Comparison of ENCODE assay signal across 8 cellular contexts in genomic region chr14:23555533-23555881, GRCh38. TPM values are rescaled to one million over a fixed set of nuclear protein-coding genes. Genes with fewer than 3 reads are reported as not detected.
DNase-seq lines count a peak whose midpoint lies in the region; ATAC-seq, FAIRE-seq and TF ChIP-seq lines count a peak whose summit lies in the region.

No MANE protein-coding gene starts in this region.

- H3K9ac ChIP-seq in H1 (replicated peaks in 1 of 4; ENCODE audit: extremely low read depth in 1 of 4, low read depth in 3 of 4, low read length in 3 of 4), result peak overlapping the region in 2 of 4 experiments; percentile 76 to 80; a peak in 2 of 7 replicates

- TF ChIP-seq CTCF in NB4 (IDR thresholded peaks at IDR 0.05; ENCODE audit: low read depth, low read length) (no peak), H1 (IDR thresholded peaks at IDR 0.05; ENCODE audit: control extremely low read depth in 1 of 3, insufficient read depth in 1 of 3, low read depth in 1 of 3, low read length in 3 of 3) (no peak), omental fat pad (IDR thresholded peaks at IDR 0.05) (no peak)

- no peak overlapping the region for H4K8ac ChIP-seq in H1 (ENCODE audit: extremely low read depth, insufficient read depth, low read length)

- no peak overlapping the region for H3K14ac ChIP-seq in H1 (ENCODE audit: insufficient read length)

- H3K79me2 ChIP-seq in H1 (ENCODE audit: control insufficient read depth in 1 of 2, insufficient read depth in 2 of 2, low read length in 2 of 2), result peaks cover under 1 to 22% of the 10 kb centered on the region in 2 experiments; a peak in 3 of 4 replicates

- peaks cover 0 to 29% (median 3%) of the 10 kb centered on the region in 3 donors for H3K36me3 Mint-ChIP-seq in CD8-positive, alpha-beta memory T cell

- TF ChIP-seq POLR2A in NB4 (IDR thresholded peaks at IDR 0.05; ENCODE audit: extremely low read depth, insufficient read length) (no peak), H1 (IDR thresholded peaks at IDR 0.05; ENCODE audit: control extremely low read depth in 1 of 2, low read depth in 2 of 2, low read length in 2 of 2) (no peak)

- H3K23ac ChIP-seq in H1 (ENCODE audit: insufficient read length), result no peak overlapping the region

- H2AFZ ChIP-seq in H1 (ENCODE audit: low read length), result no peak overlapping the region

- 7% methylated on average over 10 of the region's 14 CpGs; no CpG with 5 or more reads in 1 of the 2 experiments for WGBS in H1 (ENCODE audit: extremely low coverage in 1 of 2, insufficient coverage in 1 of 2, insufficient read length in 1 of 2, insufficient replicate concordance in 2 of 2, low coverage in 1 of 2, low lambda C conversion rate in 2 of 2, missing lambda C conversion rate in 1 of 2), 2 experiments

- no peak overlapping the region for H4K5ac ChIP-seq in H1 (ENCODE audit: insufficient read length, low read depth, low read length)

- H3K4me2 ChIP-seq in H1 (ENCODE audit: insufficient read depth in 1 of 2, low read depth in 2 of 2, low read length in 2 of 2), result peak overlapping the region; percentile 80 to 93

- no peak overlapping the region for H2BK15ac ChIP-seq in H1 (ENCODE audit: low read length)

- no peak overlapping the region for H3K18ac ChIP-seq in H1 (ENCODE audit: extremely low read depth, low read length)

- peak overlapping the region; percentile 78 for H3K4me3 ChIP-seq in CD8-positive, alpha-beta memory T cell (ENCODE audit: low read length)
- H3K4me3 ChIP-seq in NB4 (ENCODE audit: low read depth, low read length), result peak overlapping the region; percentile 85
- H3K4me3 ChIP-seq in H1 (ENCODE audit: extremely low read depth in 1 of 4, insufficient read depth in 2 of 4, low read depth in 3 of 4, low read length in 4 of 4), result peak overlapping the region; percentile 56 to 87 (median 80)

- 0 out of 2 replicates have a peak, but pooled peaks cover 7% of the 10 kb centered on the region for H3K79me1 ChIP-seq in H1 (ENCODE audit: low read depth, low read length)

- peaks cover 0 to 3% of the 10 kb centered on the region in 2 experiments for H4K20me1 ChIP-seq in H1 (replicated peaks in 1 of 2; ENCODE audit: control insufficient read depth in 1 of 2, insufficient read depth in 2 of 2, low read length in 2 of 2)

- no peak overlapping the region for H2AK5ac ChIP-seq in H1 (ENCODE audit: low read depth, low read length)

- POLR2A ChIA-PET in CD8-positive, alpha-beta memory T cell (lab: Charles Lee), result interaction anchor here (0.8 to 1.6 kb wide), 3 partner anchors 12 to 85 kb away, joined by 3 to 6 read pairs (median 4); partner anchors contain the start of genes AP1G2 and NGDN
- POLR2A ChIA-PET in H1 (lab: Charles Lee; ENCODE audit: partially characterized antibody), result interaction anchor here (0.7 to 52.7 kb wide), 7 partner anchors 12 to 640 kb away, joined by 3 to 1523 read pairs (median 4); partner anchors contain the start of genes AP1G2, NGDN, TM9SF1 and ZFHX2

- H4K91ac ChIP-seq in H1 (replicated peaks; ENCODE audit: insufficient read length, low read length), result no peak overlapping the region

- H3K9me3 ChIP-seq in CD8-positive, alpha-beta memory T cell (ENCODE audit: low read length), result no peaks in the 10 kb centered on the region
- H3K9me3 ChIP-seq in H1 (ENCODE audit: insufficient read depth in 2 of 2, low read depth in 1 of 2, low read length in 1 of 2), result no peaks in the 10 kb centered on the region

- no peak overlapping the region for H2BK12ac ChIP-seq in H1 (ENCODE audit: low read depth, low read length)

- H3K27ac ChIP-seq in CD8-positive, alpha-beta memory T cell (ENCODE audit: low read depth, low read length), result peak overlapping the region; percentile 78
- H3K27ac ChIP-seq in H1 (ENCODE audit: low read depth, low read length), result no peak overlapping the region

- TF ChIP-seq RAD21 in H1 (IDR thresholded peaks at IDR 0.05 in 1 of 2, conservative IDR thresholded peaks at IDR 0.05 in 1 of 2; ENCODE audit: low read depth in 2 of 2, low read length in 2 of 2), result no peak

- H3K36me3 ChIP-seq in CD8-positive, alpha-beta memory T cell (ENCODE audit: insufficient read depth, low read length), result peaks cover 11% of the 10 kb centered on the region
- peaks cover 0 to 15% (median 3%) of the 10 kb centered on the region in 4 experiments; a peak in 4 of 8 replicates for H3K36me3 ChIP-seq in H1 (ENCODE audit: control insufficient read depth in 2 of 4, insufficient read depth in 4 of 4, low read length in 3 of 4)

- H2BK5ac ChIP-seq in H1 (ENCODE audit: low read depth, low read length), result 0 out of 2 replicates have a peak overlapping the region, but pooled peaks have one; percentile 93

- peaks cover 29 to 37% (median 31%) of the 10 kb centered on the region in 3 donors for H3K4me1 Mint-ChIP-seq in CD8-positive, alpha-beta memory T cell

- no peak for FAIRE-seq in H1 (lab: Jason Lieb, UNC)

- peak overlapping the region; percentile 93 to 99 (median 96) for H3K27ac Mint-ChIP-seq in CD8-positive, alpha-beta memory T cell

- peak; percentile 1 for ATAC-seq in omental fat pad (ENCODE audit: low FRiP score)

- no peaks in the 10 kb centered on the region for H3K27me3 ChIP-seq in CD8-positive, alpha-beta memory T cell (ENCODE audit: insufficient read depth, low read length, poor library complexity, severe bottlenecking)
- no peaks in the 10 kb centered on the region for H3K27me3 ChIP-seq in H1 (replicated peaks in 1 of 4; ENCODE audit: control insufficient read depth in 3 of 4, extremely low read depth in 1 of 4, insufficient read depth in 3 of 4, low read length in 3 of 4)

- no peak overlapping the region for H3K4ac ChIP-seq in H1 (replicated peaks; ENCODE audit: insufficient read length, low read depth, low read length)

- TF ChIP-seq EP300 in H1 (IDR thresholded peaks at IDR 0.05; ENCODE audit: borderline replicate concordance in 1 of 2, low read depth in 2 of 2, low read length in 2 of 2), result no peak

- peaks cover 30% of the 10 kb centered on the region for H3K4me1 ChIP-seq in CD8-positive, alpha-beta memory T cell (ENCODE audit: insufficient read depth, low read length)
- peaks cover 0 to 19% (median 11%) of the 10 kb centered on the region in 4 experiments; a peak in 6 of 7 replicates for H3K4me1 ChIP-seq in H1 (replicated peaks in 1 of 4; ENCODE audit: control insufficient read depth in 3 of 4, insufficient read depth in 4 of 4, low read length in 3 of 4)

- DNase-seq in CD8-positive, alpha-beta memory T cell, result no peak
- DNase-seq in NB4 (ENCODE audit: low read depth) (no peak), H1 (ENCODE audit: low read depth in 1 of 2, low spot score in 2 of 2) (no peak), omental fat pad (ENCODE audit: low spot score) (no peak), DMS 273 (lab: John Stamatoyannopoulos, UW; ENCODE audit: unreplicated experiment) (no peak), NCI-H774 (lab: John Stamatoyannopoulos, UW) (no peak), SIG-M5 treated with dmso at 0.1 percent for 504 hours (lab: John Stamatoyannopoulos, UW; ENCODE audit: unreplicated experiment) (no peak)
- DNase-seq in effector CD4-positive, alpha-beta T cell, result no peak

- no peaks in the 10 kb centered on the region for H3K9me3 Mint-ChIP-seq in CD8-positive, alpha-beta memory T cell

- peaks cover 13% of the 10 kb centered on the region for H3K23me2 ChIP-seq in H1 (ENCODE audit: low read depth, low read length)

- H2BK120ac ChIP-seq in H1 (replicated peaks; ENCODE audit: low read depth, low read length), result no peak overlapping the region

- no peaks in the 10 kb centered on the region for H3K27me3 Mint-ChIP-seq in CD8-positive, alpha-beta memory T cell

- CTCF ChIA-PET in CD8-positive, alpha-beta memory T cell (lab: Charles Lee), result interaction anchor here (0.8 to 2.0 kb wide), 4 partner anchors 14 to 77 kb away, joined by 3 to 12 read pairs (median 3); no protein-coding TSS in a partner anchor
- CTCF ChIA-PET in H1 (lab: Charles Lee; ENCODE audit: partially characterized antibody), result interaction anchor here (34.2 to 70.5 kb wide), 2 partner anchors 28 to 79 kb away, joined by 1314 to 2092 read pairs; partner anchors contain the start of gene NGDN

- peak overlapping the region; percentile 94 to 99 (median 96) for H3K4me3 Mint-ChIP-seq in CD8-positive, alpha-beta memory T cell

- H3K56ac ChIP-seq in H1 (replicated peaks; ENCODE audit: insufficient read length, low read depth, low read length), result no peak overlapping the region

- H2BK20ac ChIP-seq in H1 (ENCODE audit: low read length), result no peak overlapping the region

RNA-seq across cellular contexts. Expression of gene THTPA, which starts 0.6 kb away (rescaled TPM):
- 10 to 100 TPM; 13.4 TPM for total RNA-seq in CD8-positive, alpha-beta memory T cell
- 10.7 TPM for polyA plus RNA-seq in CD8-positive, alpha-beta memory T cell
- total RNA-seq in H1 (2021; fragmentation: NEBNext Ultra II Directional; extraction: Animal tissue kit (Norgen Biotek cat#: 25700)), result 14.8 and 16.6 TPM in 2 replicates
- polyA plus RNA-seq in H1 (2011; rRNA removed), result 19.0 and 23.4 TPM in 2 replicates
- 16.2 TPM for polyA plus RNA-seq in H1 (2011; cell fraction: cytosol; rRNA removed)
- 16.0 TPM for polyA plus RNA-seq in H1 (2011; cell fraction: nucleus; rRNA removed)
- 14.7 to 21.8 TPM (median 19.2 TPM) in 4 replicates for polyA plus RNA-seq in H1 (2012, experiment 1 of 2)
- 25.1 TPM for polyA plus RNA-seq in H1 (2012, experiment 2 of 2)
- polyA plus RNA-seq in H1 (2013, experiment 1 of 2), result 7.0 TPM
- polyA plus RNA-seq in H1 (2013, experiment 2 of 2), result 8.4 TPM
- polyA minus RNA-seq in H1 (2011; rRNA and poly(A)+ RNA removed), result 16.4 and 30.4 TPM in 2 replicates
- polyA minus RNA-seq in H1 (2011; cell fraction: cytosol; rRNA and poly(A)+ RNA removed), result 6.2 TPM
- polyA minus RNA-seq in H1 (2011; cell fraction: nucleus; rRNA and poly(A)+ RNA removed), result 14.0 TPM
- 10 to 100 TPM; 12.5 to 19.6 (median 16.7) TPM for total RNA-seq in omental fat pad

RNA-seq across cellular contexts. Expression of gene ZFHX2, which starts 3.9 kb away (rescaled TPM):
- total RNA-seq in CD8-positive, alpha-beta memory T cell, result 1 to 10 TPM; 2.4 to 2.5 TPM
- not detected for polyA plus RNA-seq in CD8-positive, alpha-beta memory T cell
- 27.0 and 28.6 TPM in 2 replicates for total RNA-seq in H1 (2021; fragmentation: NEBNext Ultra II Directional; extraction: Animal tissue kit (Norgen Biotek cat#: 25700))
- 2.7 and 3.7 TPM in 2 replicates for polyA plus RNA-seq in H1 (2011; rRNA removed)
- 1.7 TPM for polyA plus RNA-seq in H1 (2011; cell fraction: cytosol; rRNA removed)
- 7.3 TPM for polyA plus RNA-seq in H1 (2011; cell fraction: nucleus; rRNA removed)
- polyA plus RNA-seq in H1 (2012, experiment 1 of 2), result 14.7 to 22.4 TPM (median 19.8 TPM) in 4 replicates
- 7.9 TPM for polyA plus RNA-seq in H1 (2012, experiment 2 of 2)
- 13.2 TPM for polyA plus RNA-seq in H1 (2013, experiment 1 of 2)
- polyA plus RNA-seq in H1 (2013, experiment 2 of 2), result 12.1 TPM
- polyA minus RNA-seq in H1 (2011; rRNA and poly(A)+ RNA removed), result 6.0 and 8.5 TPM in 2 replicates
- 15.5 TPM for polyA minus RNA-seq in H1 (2011; cell fraction: cytosol; rRNA and poly(A)+ RNA removed)
- polyA minus RNA-seq in H1 (2011; cell fraction: nucleus; rRNA and poly(A)+ RNA removed), result 13.7 TPM
- total RNA-seq in omental fat pad, result 1 to 10 TPM in 1 of 4 donors, under 1 TPM in 3; 0.63 to 1.8 (median 0.73) TPM

RNA-seq across cellular contexts. Expression of gene AP1G2, which starts 12.1 kb away (rescaled TPM):
- 100 to 1,000 TPM; 152 to 154 TPM for total RNA-seq in CD8-positive, alpha-beta memory T cell
- polyA plus RNA-seq in CD8-positive, alpha-beta memory T cell, result 80.8 TPM
- 70.1 and 70.9 TPM in 2 replicates for total RNA-seq in H1 (2021; fragmentation: NEBNext Ultra II Directional; extraction: Animal tissue kit (Norgen Biotek cat#: 25700))
- 134 and 162 TPM in 2 replicates for polyA plus RNA-seq in H1 (2011; rRNA removed)
- 149 TPM for polyA plus RNA-seq in H1 (2011; cell fraction: cytosol; rRNA removed)
- polyA plus RNA-seq in H1 (2011; cell fraction: nucleus; rRNA removed), result 1,259 TPM
- polyA plus RNA-seq in H1 (2012, experiment 1 of 2), result 88.4 to 117 TPM (median 102 TPM) in 4 replicates
- 65.4 TPM for polyA plus RNA-seq in H1 (2012, experiment 2 of 2)
- 65.1 TPM for polyA plus RNA-seq in H1 (2013, experiment 1 of 2)
- polyA plus RNA-seq in H1 (2013, experiment 2 of 2), result 60.0 TPM
- polyA minus RNA-seq in H1 (2011; rRNA and poly(A)+ RNA removed), result 116 and 124 TPM in 2 replicates
- polyA minus RNA-seq in H1 (2011; cell fraction: cytosol; rRNA and poly(A)+ RNA removed), result 57.8 TPM
- polyA minus RNA-seq in H1 (2011; cell fraction: nucleus; rRNA and poly(A)+ RNA removed), result 206 TPM
- 10 to 100 TPM; 49.5 to 72.9 (median 58.0) TPM for total RNA-seq in omental fat pad

RNA-seq across cellular contexts. Expression of gene JPH4, which starts 23.1 kb away (rescaled TPM):
- 1 to 10 TPM; 1.8 TPM for total RNA-seq in CD8-positive, alpha-beta memory T cell
- not detected for polyA plus RNA-seq in CD8-positive, alpha-beta memory T cell
- total RNA-seq in H1 (2021; fragmentation: NEBNext Ultra II Directional; extraction: Animal tissue kit (Norgen Biotek cat#: 25700)), result 46.4 and 46.7 TPM in 2 replicates
- polyA plus RNA-seq in H1 (2011; rRNA removed), result 23.9 and 35.0 TPM in 2 replicates
- polyA plus RNA-seq in H1 (2011; cell fraction: cytosol; rRNA removed), result 31.2 TPM
- polyA plus RNA-seq in H1 (2011; cell fraction: nucleus; rRNA removed), result 48.6 TPM
- polyA plus RNA-seq in H1 (2012, experiment 1 of 2), result 20.3 to 33.0 TPM (median 27.2 TPM) in 4 replicates
- polyA plus RNA-seq in H1 (2012, experiment 2 of 2), result 23.3 TPM
- polyA plus RNA-seq in H1 (2013, experiment 1 of 2), result 23.9 TPM
- polyA plus RNA-seq in H1 (2013, experiment 2 of 2), result 23.3 TPM
- 11.2 and 13.2 TPM in 2 replicates for polyA minus RNA-seq in H1 (2011; rRNA and poly(A)+ RNA removed)
- 19.1 TPM for polyA minus RNA-seq in H1 (2011; cell fraction: cytosol; rRNA and poly(A)+ RNA removed)
- polyA minus RNA-seq in H1 (2011; cell fraction: nucleus; rRNA and poly(A)+ RNA removed), result 24.3 TPM
- total RNA-seq in omental fat pad, result 1 to 10 TPM in 2 of 4 donors, under 1 TPM in 2; 0.56 to 1.2 (median 0.90) TPM
